8 cellular contexts compared by ENCODE assay signal in genomic region chr3:32684800-32685603, GRCh38. TPM values are rescaled to one million over a fixed set of nuclear protein-coding genes. Genes with fewer than 3 reads are reported as not detected.
A peak's percentile ranks its signal among the peaks of the same experiment; 100 is the strongest.
DNase-seq lines count a peak whose midpoint lies in the region; ATAC-seq and TF ChIP-seq lines count a peak whose summit lies in the region.

Gene CNOT10 (plus strand): TSS chr3:32685188. CDS start chr3:32685461, 273 bp downstream.

- no peaks in the 10 kb centered on the region for H3K9me3 ChIP-seq in mucosa of rectum (ENCODE audit: control insufficient read depth in 2 of 2, low read length in 2 of 2)

- DNase-seq in DMS79 (lab: John Stamatoyannopoulos, UW) = peak; percentile 65
- DNase-seq in KG1 (lab: John Stamatoyannopoulos, UW) = peak; percentile 96
- peak; percentile 96 for DNase-seq in activated T-cell treated with anti-CD3 and anti-CD28 coated beads, Interleukin-2, amount 50 U/mL, for 24 hours
- DNase-seq in erythroblast (lab: John Stamatoyannopoulos, UW) = peak; percentile 95
- DNase-seq in stimulated activated CD8-positive, alpha-beta memory T cell treated with anti-CD3 and anti-CD28 coated beads, Interleukin-4, amount 100 ng/mL, for 48 hours = peak; percentile 95

- H3K9me3 Mint-ChIP-seq in activated T-cell treated with anti-CD3 and anti-CD28 coated beads, Interleukin-2, amount 50 U/mL, for 24 hours = no peaks in the 10 kb centered on the region

- H3K27ac ChIP-seq in mucosa of rectum (ENCODE audit: low read depth in 2 of 2, low read length in 2 of 2) = peak within 1 kb of the TSS; percentile 82 to 84

- peaks cover 34% of the 10 kb centered on the region for H3K4me1 Mint-ChIP-seq in activated T-cell treated with anti-CD3 and anti-CD28 coated beads, Interleukin-2, amount 50 U/mL, for 24 hours (ENCODE audit: low read depth)

- peak within 1 kb of the TSS; percentile 94 for H3K4me3 Mint-ChIP-seq in activated T-cell treated with anti-CD3 and anti-CD28 coated beads, Interleukin-2, amount 50 U/mL, for 24 hours

- peaks cover 34% of the 10 kb centered on the region for H3K36me3 Mint-ChIP-seq in activated T-cell treated with anti-CD3 and anti-CD28 coated beads, Interleukin-2, amount 50 U/mL, for 24 hours (ENCODE audit: low read depth)

- H3K9ac ChIP-seq in mucosa of rectum (ENCODE audit: low read depth in 1 of 2, low read length in 2 of 2) = peak within 1 kb of the TSS; percentile 75 to 79

- peak; percentile 84 for TF ChIP-seq POLR2A in erythroblast (IDR thresholded peaks at IDR 0.05; ENCODE audit: low read length)

- peak within 1 kb of the TSS; percentile 95 for H3K27ac Mint-ChIP-seq in activated T-cell treated with anti-CD3 and anti-CD28 coated beads, Interleukin-2, amount 50 U/mL, for 24 hours

- peaks cover 3 to 6% of the 10 kb centered on the region in 2 donors for H3K4me1 ChIP-seq in mucosa of rectum (ENCODE audit: control insufficient read depth in 2 of 2, insufficient read depth in 2 of 2, low read length in 2 of 2)

- no peaks in the 10 kb centered on the region for H3K27me3 ChIP-seq in mucosa of rectum (ENCODE audit: control insufficient read depth in 2 of 2, insufficient read depth in 2 of 2, low read length in 2 of 2)

- ATAC-seq in GM21723 (IDR thresholded peaks at IDR 0.05; ENCODE audit: unreplicated experiment) = peak; percentile 98

- H3K27me3 Mint-ChIP-seq in activated T-cell treated with anti-CD3 and anti-CD28 coated beads, Interleukin-2, amount 50 U/mL, for 24 hours = no peaks in the 10 kb centered on the region

- peak within 1 kb of the TSS; percentile 94 to 95 for H3K4me3 ChIP-seq in mucosa of rectum (ENCODE audit: low read length in 2 of 2)

- peaks cover 0 to 4% of the 10 kb centered on the region in 2 donors for H3K36me3 ChIP-seq in mucosa of rectum (ENCODE audit: control insufficient read depth in 2 of 2, insufficient read depth in 2 of 2, low read length in 2 of 2)

TF ChIP-seq in PFSK-1, 5 proteins besides CTCF, POLR2A, EP300 and RAD21:
- TF ChIP-seq FOXP2 (optimal IDR thresholded peaks at IDR 0.05; ENCODE audit: borderline replicate concordance, extremely low read depth, extremely low read length, insufficient read depth) (peak; percentile 80), POLR2AphosphoS5 (IDR thresholded peaks at IDR 0.05; ENCODE audit: low read depth, low read length) (peak; percentile 46; the same call in 1 of the 2 replicates), TAF1 (IDR thresholded peaks at IDR 0.05; ENCODE audit: borderline replicate concordance, insufficient read depth, low read length) (no peak)
TF ChIP-seq in PFSK-1: peak in this region for 2.

RNA-seq across cellular contexts. Expression of gene CNOT10, which starts in this region (rescaled TPM):
- polyA plus RNA-seq in PFSK-1 (2012; ENCODE audit: insufficient read length, low read depth) = 17.4 TPM

Comparison
In these comparisons a context has a peak if more than half of its experiments do, and no peak if none do; other contexts are left out.
1. Peak in every context shown above with its lines: DNase-seq, ATAC-seq, H3K4me3 ChIP-seq and H3K27ac ChIP-seq.